20 cellular contexts compared by ENCODE assay signal in genomic region chr7:110988890-110989501, GRCh38.
A peak's percentile ranks its signal among the peaks of the same experiment; 100 is the strongest.
DNase-seq lines count a peak whose midpoint lies in the region; ATAC-seq, FAIRE-seq and TF ChIP-seq lines count a peak whose summit lies in the region.
"Had no signal": no experiment of that assay in that cellular context is flagged by ENCODE, and none has a peak within 500 bp of the region (broad histone marks: within the 10 kb centered on the region; RNA-seq: fewer than 3 reads in every experiment).

No MANE protein-coding gene starts in this region.

- no peak overlapping the region for H3K9ac ChIP-seq in K562 (ENCODE audit: insufficient read depth in 1 of 2, low read depth in 2 of 2, low read length in 2 of 2)

- in situ Hi-C loops in K562 (cut with MboI): no loop called here
- in situ Hi-C loops in KBM-7 (cut with MboI; ENCODE audit: low pct_unique_long_range_greater_than_20kb, low sequenced_read_pairs): no loop called here

- H3K27me3 ChIP-seq in K562 (ENCODE audit: control insufficient read depth in 2 of 2, insufficient read depth in 2 of 2, low read length in 2 of 2): no peaks in the 10 kb centered on the region
- H3K27me3 ChIP-seq: Peyer's patch, SJSA1 had no signal

- no peak overlapping the region for H3K4me2 ChIP-seq in K562 (ENCODE audit: insufficient read depth, low read length)
- H3K4me2 ChIP-seq: GM23338 had no signal

- no peak overlapping the region for H3K4me3 ChIP-seq in K562
- H3K4me3 ChIP-seq: GM23338, Peyer's patch, SJSA1 had no signal

- H3K9me3 ChIP-seq in K562 (replicated peaks; ENCODE audit: control insufficient read depth, insufficient read depth, low read depth, low read length): no peaks in the 10 kb centered on the region
- H3K9me3 ChIP-seq: Peyer's patch, SJSA1 had no signal

- no peak for TF ChIP-seq EP300 in K562 (IDR thresholded peaks at IDR 0.05; ENCODE audit: low read length)

- no peaks in the 10 kb centered on the region for H3K9me1 ChIP-seq in K562 (ENCODE audit: control insufficient read depth, insufficient read depth, low read length)

- no peaks in the 10 kb centered on the region for H3K79me2 ChIP-seq in K562 (ENCODE audit: control insufficient read depth, insufficient read depth, low read length)

- POLR2A ChIA-PET in K562 (lab: Yijun Ruan, JAX): no interaction called here

- no peaks in the 10 kb centered on the region for H4K20me1 ChIP-seq in K562 (replicated peaks; ENCODE audit: control insufficient read depth, insufficient read depth, low read length)

- no peak for TF ChIP-seq RAD21 in K562 (CRISPR knock-in tag; conservative IDR thresholded peaks at IDR 0.05 in 1 of 2, IDR thresholded peaks at IDR 0.05 in 1 of 2)

- FAIRE-seq in K562 (lab: Jason Lieb, UNC): no peak
- FAIRE-seq: GM12891 had no signal

- no TSS peak for BruUV-seq in K562 (replicated peaks; lab: Mats Ljungman, UMichigan)

- TF ChIP-seq CTCF in K562 (IDR thresholded peaks at IDR 0.05 in 2 of 3, conservative IDR thresholded peaks at IDR 0.05 in 1 of 3; ENCODE audit: insufficient read depth in 2 of 3, low read depth in 1 of 3, low read length in 3 of 3): no peak
- no peak for TF ChIP-seq CTCF in omental fat pad (IDR thresholded peaks at IDR 0.05)

- no peaks in the 10 kb centered on the region; a peak in 1 of 5 replicates for H3K4me1 ChIP-seq in K562 (replicated peaks in 1 of 2; ENCODE audit: control insufficient read depth in 2 of 2, insufficient read depth in 2 of 2, low read length in 2 of 2)
- H3K4me1 ChIP-seq: Peyer's patch, SJSA1 had no signal

- no peak for TF ChIP-seq POLR2A in K562 (conservative IDR thresholded peaks at IDR 0.05)

- no peaks in the 10 kb centered on the region for H3K36me3 ChIP-seq in K562 (ENCODE audit: control insufficient read depth, insufficient read depth, low read length)
- H3K36me3 ChIP-seq: Peyer's patch, SJSA1 had no signal

- peak; percentile 59; the same call in 2 of the 3 replicates for ATAC-seq in K562
- no peak for ATAC-seq in esophagus mucosa
- no peak for ATAC-seq in omental fat pad (ENCODE audit: low FRiP score)
- ATAC-seq: GM23338 had no signal

- DNase-seq in ELR (ENCODE audit: low read depth) (peak; percentile 6), HT1080 (ENCODE audit: low read depth) (peak; percentile 23), K562 (ENCODE audit: extremely low read depth in 1 of 4, low spot score in 3 of 4) (no peak), iris pigment epithelial cell (ENCODE audit: low read depth) (peak; percentile 10), KBM-7 (no peak), omental fat pad (ENCODE audit: low spot score) (no peak), activated gamma-delta T cell treated with Interleukin-2 at 50 U/mL for 16 hours (no peak)
- DNase-seq: CD4-positive, CD25-positive, alpha-beta regulatory T cell; NCI-H1092 treated with DMSO at 0.1 percent for 48 hours; NCI-H1436 treated with DMSO at 0.1 percent for 48 hours; NCI-H2029; NCI-H2227 treated with DMSO at 0.1 percent for 48 hours; NCI-H510A; NCI-H748 treated with DMSO at 0.1 percent for 48 hours; NK-92 treated with Interleukin-12 subunit alpha and Interleukin-12 subunit beta, amount 100 ng/mL, for 24 hours; Peyer's patch had no signal

- WGBS in K562 (ENCODE audit: insufficient coverage, low coverage, missing lambda C conversion rate): 47% methylated on average over 10 of the region's 10 CpGs

- intact Hi-C loops in K562 (cut with micrococcal nuclease): no loop called here

- H3K27ac ChIP-seq in K562 (ENCODE audit: extremely low read depth, low read depth, low read length): no peak overlapping the region
- H3K27ac ChIP-seq: Peyer's patch, SJSA1 had no signal

- H2AFZ ChIP-seq in K562 (ENCODE audit: low read depth, low read length): no peak overlapping the region
- H2AFZ ChIP-seq: GM23338 had no signal

- CTCF ChIA-PET in K562 (lab: Yijun Ruan, JAX; ENCODE audit: low intra/inter-chr PET ratio): no interaction called here

TF ChIP-seq in K562, 482 proteins besides CTCF, POLR2A, EP300 and RAD21:
- no peak for TF ChIP-seq MLX (CRISPR knock-in tag; conservative IDR thresholded peaks at IDR 0.05)
- TF ChIP-seq CBFA2T3 (IDR thresholded peaks at IDR 0.05): 0 out of 2 replicates have a peak, but pooled peaks have one; percentile 3
- no peak for TF ChIP-seq ID3 (CRISPR knock-in tag; IDR thresholded peaks at IDR 0.05)
- no peak for TF ChIP-seq ID3 (tag; IDR thresholded peaks at IDR 0.05)
- peak; percentile 74 for TF ChIP-seq ZNF121 (CRISPR knock-in tag; conservative IDR thresholded peaks at IDR 0.05)
- no peak for TF ChIP-seq BMI1 (IDR thresholded peaks at IDR 0.05; ENCODE audit: low read length)
- no peak for TF ChIP-seq HBP1 (CRISPR knock-in tag; IDR thresholded peaks at IDR 0.05)
- TF ChIP-seq ATF3 (IDR thresholded peaks at IDR 0.05): peak; percentile 69; the same call in 1 of the 2 replicates
- TF ChIP-seq ATF3 (CRISPR knock-in tag; conservative IDR thresholded peaks at IDR 0.05): no peak
- no peak for TF ChIP-seq OTX1 (CRISPR knock-in tag; IDR thresholded peaks at IDR 0.05)
- TF ChIP-seq JUND (IDR thresholded peaks at IDR 0.05; ENCODE audit: borderline replicate concordance, low read depth, low read length): peak; percentile 66; the same call in 1 of the 2 replicates
- TF ChIP-seq JUND (tag; IDR thresholded peaks at IDR 0.05; ENCODE audit: borderline replicate concordance, low read depth, low read length): peak; percentile 70; the same call in 2 of the 3 replicates
- TF ChIP-seq HDGF (IDR thresholded peaks at IDR 0.05): no peak
- peak; percentile 40 for TF ChIP-seq RBM25 (IDR thresholded peaks at IDR 0.05; ENCODE audit: low read depth, low read length, severe bottlenecking)

Comparison
In these comparisons a context has a peak if more than half of its experiments do, and no peak if none do; other contexts are left out.
1. DNase-seq: peak in ELR (single experiment), HT1080 (single experiment) and iris pigment epithelial cell (single experiment); none in K562 (0 of 4), KBM-7 (single experiment), omental fat pad (single experiment) and activated gamma-delta T cell treated with Interleukin-2 at 50 U/mL for 16 hours (single experiment).